Comparison of ENCODE assay signal across 1 cellular context in the genomic region with DNA sequence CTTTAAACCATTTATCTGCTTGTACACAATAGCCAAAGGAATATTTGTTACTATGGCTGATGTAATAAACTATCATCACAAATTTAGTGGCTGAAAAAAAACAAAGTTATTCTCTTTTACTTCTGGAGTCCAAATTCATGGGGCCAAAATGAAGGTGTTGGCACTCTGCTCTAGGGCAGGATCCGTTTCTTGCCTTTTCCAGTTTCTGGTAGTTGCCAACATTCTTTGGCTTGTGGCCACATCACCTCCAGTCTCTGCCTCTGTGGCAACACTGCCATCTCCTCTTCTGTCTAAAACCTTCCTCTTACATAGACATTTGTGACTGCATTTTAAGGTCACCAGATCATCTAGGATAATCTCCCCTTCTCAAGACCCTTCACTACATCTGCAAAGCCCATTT.
TF ChIP-seq lines count a peak whose summit lies in the region.

No MANE protein-coding gene starts in this region.

TF ChIP-seq in K562, 482 proteins besides CTCF, POLR2A, EP300 and RAD21:
- peak; percentile 51; the same call in 1 of the 2 replicates for TF ChIP-seq POLR2AphosphoS2 (IDR thresholded peaks at IDR 0.05; ENCODE audit: low read length)
- no peak for TF ChIP-seq OTX1 (CRISPR knock-in tag; IDR thresholded peaks at IDR 0.05)
- no peak for TF ChIP-seq HMGXB4 (CRISPR knock-in tag; IDR thresholded peaks at IDR 0.05)
- TF ChIP-seq RFX5 (IDR thresholded peaks at IDR 0.05; ENCODE audit: low read depth, low read length), result no peak
